In the genomic region with DNA sequence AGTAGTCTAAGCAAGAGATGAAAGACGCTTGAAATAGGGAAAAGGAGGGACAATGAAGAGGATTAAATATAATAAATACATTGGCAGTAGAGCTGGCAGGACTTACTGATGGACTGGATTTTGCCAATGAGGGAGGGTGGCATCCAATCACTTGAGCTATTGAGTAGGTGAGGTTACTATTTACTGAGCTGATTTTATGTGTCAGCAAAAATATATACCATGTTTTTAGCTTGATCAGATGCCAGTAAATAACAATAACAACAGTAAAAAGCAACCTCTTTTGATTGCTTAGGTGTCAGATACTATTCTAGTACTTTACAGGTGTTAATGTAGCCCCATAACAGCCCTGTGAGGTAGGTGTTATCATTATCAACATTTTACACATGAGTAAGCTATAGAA, we compare ENCODE assay signal across 22 cellular contexts.
A peak's percentile ranks its signal among the peaks of the same experiment; 100 is the strongest.
DNase-seq lines count a peak whose midpoint lies in the region; ATAC-seq, FAIRE-seq and TF ChIP-seq lines count a peak whose summit lies in the region.
"Had no signal": no experiment of that assay in that cellular context is flagged by ENCODE, and none has a peak within 500 bp of the region (broad histone marks: within the 10 kb centered on the region; RNA-seq: fewer than 3 reads in every experiment).

No MANE protein-coding gene starts in this region.

- FAIRE-seq in HepG2 (lab: Jason Lieb, UNC) (no peak), K562 (lab: Jason Lieb, UNC) (no peak)
- FAIRE-seq: D721Med, G401.6, GM12891, GM19239 had no signal

- in situ Hi-C loops in HepG2 (cut with HindIII; ENCODE audit: extremely low pct_ligation_motif_present, low pct_unique_long_range_greater_than_20kb) (no loop called here), K562 (cut with MboI) (no loop called here)

- TF ChIP-seq RAD21 in HepG2 (CRISPR knock-in tag; IDR thresholded peaks at IDR 0.05) = no peak
- no peak for TF ChIP-seq RAD21 in K562 (CRISPR knock-in tag; conservative IDR thresholded peaks at IDR 0.05 in 1 of 2, IDR thresholded peaks at IDR 0.05 in 1 of 2)

- H3K9me1 ChIP-seq in K562 (ENCODE audit: control insufficient read depth, insufficient read depth, low read length) = no peaks in the 10 kb centered on the region

- no peaks in the 10 kb centered on the region for H3K27me3 ChIP-seq in HepG2 (ENCODE audit: control insufficient read depth in 1 of 2, insufficient read depth in 2 of 2, low read length in 2 of 2)
- H3K27me3 ChIP-seq in right lobe of liver = no peaks in the 10 kb centered on the region
- peaks cover 0 to 2% of the 10 kb centered on the region in 2 experiments; a peak in 1 of 5 replicates for H3K27me3 ChIP-seq in K562 (ENCODE audit: control insufficient read depth in 2 of 2, insufficient read depth in 2 of 2, low read length in 2 of 2)
- H3K27me3 ChIP-seq in PC-9 (ENCODE audit: insufficient read depth, low read depth) = no peaks in the 10 kb centered on the region
- H3K27me3 ChIP-seq: BLaER1 treated with 17β-estradiol and CSF1 and Interleukin-3, amounts not matched to agents 10 nM and 100 nM had no signal

- H3K4me3 ChIP-seq in HepG2 (replicated peaks in 1 of 3; ENCODE audit: insufficient read depth in 1 of 3, low read depth in 2 of 3, low read length in 3 of 3) = no peak overlapping the region
- no peak overlapping the region for H3K4me3 ChIP-seq in right lobe of liver
- H3K4me3 ChIP-seq in K562 = no peak overlapping the region
- no peak overlapping the region for H3K4me3 ChIP-seq in PC-9
- H3K4me3 ChIP-seq: BLaER1 treated with 17β-estradiol and CSF1 and Interleukin-3, amounts not matched to agents 10 nM and 100 nM had no signal

- POLR2A ChIA-PET in HepG2 (lab: Yijun Ruan, JAX) = no interaction called here
- POLR2A ChIA-PET in K562 (lab: Yijun Ruan, JAX) = no interaction called here
- POLR2A ChIA-PET in PC-9 (lab: Charles Lee; ENCODE audit: unreplicated experiment) = interaction anchor here (0.7 kb wide), 1 partner anchor 1734 kb away, joined by 5 read pairs; no protein-coding TSS in a partner anchor

- H3K27ac Mint-ChIP-seq in nephron progenitor cell = peak overlapping the region; percentile 77
- H3K27ac Mint-ChIP-seq: B cell; CD4-positive, alpha-beta T cell; CD8-positive, alpha-beta T cell had no signal

- no peaks in the 10 kb centered on the region for H3K4me1 ChIP-seq in HepG2 (ENCODE audit: insufficient read depth, low read length)
- H3K4me1 ChIP-seq in right lobe of liver = no peaks in the 10 kb centered on the region
- H3K4me1 ChIP-seq in K562 (replicated peaks in 1 of 2; ENCODE audit: control insufficient read depth in 2 of 2, insufficient read depth in 2 of 2, low read length in 2 of 2) = no peaks in the 10 kb centered on the region
- H3K4me1 ChIP-seq in PC-9 (replicated peaks; ENCODE audit: insufficient read depth) = no peaks in the 10 kb centered on the region
- H3K4me1 ChIP-seq: BLaER1 treated with 17β-estradiol and CSF1 and Interleukin-3, amounts not matched to agents 10 nM and 100 nM; Caco-2 had no signal

- no peaks in the 10 kb centered on the region for H4K20me1 ChIP-seq in HepG2 (ENCODE audit: insufficient read depth, low read length)
- H4K20me1 ChIP-seq in K562 (replicated peaks; ENCODE audit: control insufficient read depth, insufficient read depth, low read length) = no peaks in the 10 kb centered on the region
- no peaks in the 10 kb centered on the region for H4K20me1 ChIP-seq in PC-9 (ENCODE audit: insufficient read depth)
- H4K20me1 ChIP-seq: BLaER1 treated with 17β-estradiol and CSF1 and Interleukin-3, amounts not matched to agents 10 nM and 100 nM had no signal

- H3K36me3 ChIP-seq in HepG2 (replicated peaks in 1 of 2; ENCODE audit: control insufficient read depth in 1 of 2, insufficient read depth in 2 of 2, low read length in 2 of 2) = no peaks in the 10 kb centered on the region
- H3K36me3 ChIP-seq in right lobe of liver = no peaks in the 10 kb centered on the region
- no peaks in the 10 kb centered on the region for H3K36me3 ChIP-seq in K562 (ENCODE audit: control insufficient read depth, insufficient read depth, low read length)
- no peaks in the 10 kb centered on the region for H3K36me3 ChIP-seq in PC-9 (ENCODE audit: low read depth)
- H3K36me3 ChIP-seq: BLaER1 treated with 17β-estradiol and CSF1 and Interleukin-3, amounts not matched to agents 10 nM and 100 nM had no signal

- DNase-seq in HepG2 (ENCODE audit: low spot score) (no peak), right lobe of liver (no peak), K562 (ENCODE audit: extremely low read depth in 1 of 4, low spot score in 3 of 4) (no peak), nephron progenitor cell (no peak), PC-9 (no peak)
- DNase-seq: AML-193; Caco-2; Calu3; CD4-positive, alpha-beta T cell; CD8-positive, alpha-beta T cell; DMS79 treated with DMSO at 0.1 percent for 48 hours; GF-D8 had no signal

- intact Hi-C loops in HepG2 (cut with micrococcal nuclease; ENCODE audit: unreplicated experiment) (no loop called here), right lobe of liver (cut with DNase I) (no loop called here), K562 (cut with micrococcal nuclease) (no loop called here), PC-9 (cut with micrococcal nuclease; ENCODE audit: unreplicated experiment) (no loop called here)

- no peak for TF ChIP-seq EP300 in HepG2 (IDR thresholded peaks at IDR 0.05; ENCODE audit: low read depth in 2 of 2, low read length in 2 of 2)
- TF ChIP-seq EP300 in HepG2 (CRISPR knock-in tag; IDR thresholded peaks at IDR 0.05; ENCODE audit: borderline replicate concordance) = no peak
- TF ChIP-seq EP300 in K562 (IDR thresholded peaks at IDR 0.05; ENCODE audit: low read length) = no peak

- peaks cover 16% of the 10 kb centered on the region for H3K9me3 Mint-ChIP-seq in nephron progenitor cell

- peaks cover 5% of the 10 kb centered on the region for H3K36me3 Mint-ChIP-seq in nephron progenitor cell (ENCODE audit: low read depth)
- H3K36me3 Mint-ChIP-seq: CD8-positive, alpha-beta T cell had no signal

- no peaks in the 10 kb centered on the region for H3F3A ChIP-seq in PC-9 (ENCODE audit: insufficient read depth, low read depth)

- ATAC-seq in HepG2 (no peak), right lobe of liver (no peak), K562 (no peak), HG03045 (IDR thresholded peaks at IDR 0.05; ENCODE audit: unreplicated experiment) (no peak), GM21515 (IDR thresholded peaks at IDR 0.05; ENCODE audit: unreplicated experiment) (no peak)
- ATAC-seq: CD8-positive, alpha-beta T cell had no signal

- CTCF ChIA-PET in HepG2 (lab: Yijun Ruan, JAX; ENCODE audit: low intra/inter-chr PET ratio, low total read pairs) = interaction anchor here (0.5 kb wide), 1 partner anchor 162 kb away, joined by 3 read pairs; no protein-coding TSS in a partner anchor
- CTCF ChIA-PET in K562 (lab: Yijun Ruan, JAX; ENCODE audit: low intra/inter-chr PET ratio) = no interaction called here
- CTCF ChIA-PET in PC-9 (lab: Charles Lee) = no interaction called here

- H3K9me3 ChIP-seq in HepG2 (ENCODE audit: low read length) = no peaks in the 10 kb centered on the region
- H3K9me3 ChIP-seq in right lobe of liver = no peaks in the 10 kb centered on the region
- H3K9me3 ChIP-seq in K562 (replicated peaks; ENCODE audit: control insufficient read depth, insufficient read depth, low read depth, low read length) = no peaks in the 10 kb centered on the region
- 0 out of 2 replicates have a peak, but pooled peaks cover 3% of the 10 kb centered on the region for H3K9me3 ChIP-seq in PC-9 (ENCODE audit: insufficient read depth, low read depth)
- H3K9me3 ChIP-seq: Caco-2 had no signal

- H3K27ac ChIP-seq in HepG2 (ENCODE audit: extremely low read length, insufficient read depth, low read length) (no peak overlapping the region), right lobe of liver (no peak overlapping the region), K562 (ENCODE audit: extremely low read depth, low read depth, low read length) (no peak overlapping the region), PC-9 (no peak overlapping the region)
- H3K27ac ChIP-seq: 22Rv1; BLaER1 treated with 17β-estradiol and CSF1 and Interleukin-3, amounts not matched to agents 10 nM and 100 nM; C4-2B had no signal

- 26% methylated on average over 1 of the region's 1 CpG for WGBS in HepG2 (ENCODE audit: low lambda C conversion rate)
- WGBS in right lobe of liver (ENCODE audit: insufficient coverage, low coverage, low lambda C conversion rate, missing lambda C conversion rate) = 69% methylated on average over 1 of the region's 1 CpG
- 0% methylated on average over 1 of the region's 1 CpG for WGBS in K562 (ENCODE audit: insufficient coverage, low coverage, missing lambda C conversion rate)

- H3K9ac ChIP-seq in HepG2 (ENCODE audit: insufficient read depth, low read depth, low read length) (no peak overlapping the region), K562 (ENCODE audit: insufficient read depth in 1 of 2, low read depth in 2 of 2, low read length in 2 of 2) (no peak overlapping the region)
- H3K9ac ChIP-seq: BLaER1 treated with 17β-estradiol and CSF1 and Interleukin-3, amounts not matched to agents 10 nM and 100 nM had no signal

- TF ChIP-seq CTCF in HepG2 (CRISPR knock-in tag; IDR thresholded peaks at IDR 0.05) (no peak), right lobe of liver (IDR thresholded peaks at IDR 0.05) (no peak), K562 (IDR thresholded peaks at IDR 0.05 in 2 of 3, conservative IDR thresholded peaks at IDR 0.05 in 1 of 3; ENCODE audit: insufficient read depth in 2 of 3, low read depth in 1 of 3, low read length in 3 of 3) (no peak), nephron progenitor cell (IDR thresholded peaks at IDR 0.05) (no peak), PC-9 (conservative IDR thresholded peaks at IDR 0.05) (no peak)

- H2AFZ ChIP-seq in HepG2 (ENCODE audit: low read length) = no peak overlapping the region
- H2AFZ ChIP-seq in K562 (ENCODE audit: low read depth, low read length) = no peak overlapping the region
- H2AFZ ChIP-seq in PC-9 = no peak overlapping the region; the same call in 1 of the 2 replicates

- TF ChIP-seq POLR2A in HepG2 (IDR thresholded peaks at IDR 0.05; ENCODE audit: insufficient read depth in 1 of 2, low read depth in 2 of 2, low read length in 2 of 2) (no peak), right lobe of liver (IDR thresholded peaks at IDR 0.05) (no peak), K562 (conservative IDR thresholded peaks at IDR 0.05) (no peak)

- H3K27me3 Mint-ChIP-seq in nephron progenitor cell (ENCODE audit: low read depth, poor library complexity) = no peaks in the 10 kb centered on the region
- H3K27me3 Mint-ChIP-seq: CD4-positive, alpha-beta T cell had no signal

- BruUV-seq in HepG2 (replicated peaks; lab: Mats Ljungman, UMichigan) (no TSS peak), K562 (replicated peaks; lab: Mats Ljungman, UMichigan) (no TSS peak), PC-9 (replicated peaks; lab: Mats Ljungman, UMichigan) (no TSS peak)

- H3K9me2 ChIP-seq in PC-9 (ENCODE audit: insufficient read depth) = no peaks in the 10 kb centered on the region

- H3K4me3 Mint-ChIP-seq in nephron progenitor cell = no peak overlapping the region
- H3K4me3 Mint-ChIP-seq: B cell; CD4-positive, alpha-beta T cell; CD8-positive, alpha-beta T cell had no signal

- H3K79me2 ChIP-seq in HepG2 (ENCODE audit: insufficient read depth, low read length) = no peaks in the 10 kb centered on the region
- H3K79me2 ChIP-seq in K562 (ENCODE audit: control insufficient read depth, insufficient read depth, low read length) = no peaks in the 10 kb centered on the region
- H3K79me2 ChIP-seq in PC-9 (ENCODE audit: low read depth) = no peaks in the 10 kb centered on the region

- H3K4me2 ChIP-seq in HepG2 (ENCODE audit: low read depth, low read length) = no peak overlapping the region
- H3K4me2 ChIP-seq in K562 (ENCODE audit: insufficient read depth, low read length) = no peak overlapping the region
- H3K4me2 ChIP-seq in PC-9 = no peak overlapping the region
- H3K4me2 ChIP-seq: BLaER1 treated with 17β-estradiol and CSF1 and Interleukin-3, amounts not matched to agents 10 nM and 100 nM had no signal

- peaks cover 14% of the 10 kb centered on the region for H3K4me1 Mint-ChIP-seq in nephron progenitor cell
- H3K4me1 Mint-ChIP-seq: B cell had no signal

Comparison
In these comparisons a context has a peak if more than half of its experiments do, and no peak if none do; other contexts are left out.
1. Of the 241 proteins assayed by ChIP-seq in both HepG2 and K562: peak only in HepG2: MAFF and MAFK; only in K562: MAFG; in both: none; in neither: 238.